In genomic region chr5:141753143-141753970, GRCh38 we compare ENCODE assay signal across 20 cellular contexts.
"Had no signal": no experiment of that assay in that cellular context is flagged by ENCODE, and none has a peak within 500 bp of the region (broad histone marks: within the 10 kb centered on the region; RNA-seq: fewer than 3 reads in every experiment).

No MANE protein-coding gene starts in this region.

- H3K9me3 ChIP-seq: esophagus squamous epithelium, heart right ventricle, lower lobe of right lung, ovary, psoas muscle, sigmoid colon, thyroid gland had no signal

- H3K36me3 ChIP-seq: esophagus squamous epithelium, heart right ventricle, lower lobe of right lung, ovary, sigmoid colon, stomach, thyroid gland had no signal

- H3K4me3 ChIP-seq: coronary artery, esophagus squamous epithelium, heart right ventricle, lower lobe of right lung, ovary, psoas muscle, sigmoid colon, stomach, thyroid gland had no signal

- H3K27me3 ChIP-seq: ovary, thyroid gland had no signal

- DNase-seq: effector memory CD4-positive, alpha-beta T cell; esophagus squamous epithelium; foreskin melanocyte; glutamatergic neuron; hippocampal formation; immature natural killer cell; left ventricle myocardium superior; lower lobe of right lung; natural killer cell; occipital lobe; ovary; psoas muscle; right cardiac atrium; sigmoid colon; stimulated activated CD4-positive, alpha-beta T cell treated with anti-CD3 and anti-CD28 coated beads, Interleukin-4, amount 100 ng/mL, for 24 hours; stimulated activated naive CD4-positive, alpha-beta T cell treated with Interleukin-2 at 50 U/mL for 16 hours had no signal

- H3K27ac ChIP-seq: coronary artery, esophagus squamous epithelium, heart right ventricle, lower lobe of right lung, ovary, psoas muscle, sigmoid colon, stomach, thyroid gland had no signal

- H3K4me1 ChIP-seq: esophagus squamous epithelium, lower lobe of right lung, psoas muscle, sigmoid colon, thyroid gland had no signal
